Comparison of ENCODE assay signal across 6 cellular contexts in genomic region chr13:24327598-24327997, GRCh38. TPM values are rescaled to one million over a fixed set of nuclear protein-coding genes. Genes with fewer than 3 reads are reported as not detected.
"Had no signal": no experiment of that assay in that cellular context is flagged by ENCODE, and none has a peak within 500 bp of the region (broad histone marks: within the 10 kb centered on the region; RNA-seq: fewer than 3 reads in every experiment).

No MANE protein-coding gene starts in this region.

RNA-seq across cellular contexts. Expression of gene C1QTNF9, which starts 18.2 kb away (rescaled TPM):
- total RNA-seq: lower lobe of right lung, mammary epithelial cell, neural crest cell, osteocyte had no signal
- polyA plus RNA-seq: keratinocyte; mammary epithelial cell; naive thymus-derived CD8-positive, alpha-beta T cell had no signal
